1 cellular context compared by ENCODE assay signal in the genomic region with DNA sequence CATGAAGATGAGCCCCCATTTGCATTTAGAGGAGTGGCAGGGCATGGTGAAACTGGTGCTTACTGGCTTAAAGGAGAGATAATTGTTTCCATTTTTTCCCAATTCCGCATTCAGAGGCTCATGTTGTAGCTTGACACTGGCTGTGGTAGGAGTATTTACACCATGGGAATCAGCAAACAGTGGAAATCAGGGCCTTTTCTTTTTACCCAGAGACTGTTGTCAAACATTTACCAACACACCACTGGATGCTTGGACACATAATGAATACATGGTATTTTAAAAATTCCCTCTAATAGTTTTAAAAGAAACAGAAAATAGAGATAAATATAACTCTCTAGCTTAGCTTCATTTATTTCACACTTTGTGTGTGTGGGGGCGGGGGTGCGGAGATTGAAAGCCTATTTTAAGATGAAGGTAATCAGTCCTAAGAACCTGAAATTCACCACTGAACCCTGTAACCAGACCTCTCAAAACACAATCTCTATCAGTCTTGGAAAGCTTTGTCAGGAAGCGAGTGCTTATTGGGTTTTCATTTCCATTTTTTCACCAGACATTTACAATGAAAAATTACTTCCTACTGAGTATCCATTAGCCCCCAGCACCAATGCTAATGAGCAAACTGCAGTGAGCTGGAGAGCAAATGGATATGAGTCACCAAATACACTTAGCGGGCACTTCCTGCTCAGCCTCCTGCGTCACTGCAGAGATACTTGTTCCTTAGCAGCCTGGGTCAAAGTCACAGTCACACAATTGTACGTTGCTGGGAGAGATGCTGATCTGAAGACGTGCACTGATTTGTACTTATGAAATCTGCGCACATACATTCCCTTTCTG.
A peak's percentile ranks its signal among the peaks of the same experiment; 100 is the strongest.
TF ChIP-seq lines count a peak whose summit lies in the region.

No MANE protein-coding gene starts in this region.

TF ChIP-seq in HCT116, 20 proteins besides CTCF, POLR2A, EP300 and RAD21 (continued from another document):
- TF ChIP-seq, protein P1, sequence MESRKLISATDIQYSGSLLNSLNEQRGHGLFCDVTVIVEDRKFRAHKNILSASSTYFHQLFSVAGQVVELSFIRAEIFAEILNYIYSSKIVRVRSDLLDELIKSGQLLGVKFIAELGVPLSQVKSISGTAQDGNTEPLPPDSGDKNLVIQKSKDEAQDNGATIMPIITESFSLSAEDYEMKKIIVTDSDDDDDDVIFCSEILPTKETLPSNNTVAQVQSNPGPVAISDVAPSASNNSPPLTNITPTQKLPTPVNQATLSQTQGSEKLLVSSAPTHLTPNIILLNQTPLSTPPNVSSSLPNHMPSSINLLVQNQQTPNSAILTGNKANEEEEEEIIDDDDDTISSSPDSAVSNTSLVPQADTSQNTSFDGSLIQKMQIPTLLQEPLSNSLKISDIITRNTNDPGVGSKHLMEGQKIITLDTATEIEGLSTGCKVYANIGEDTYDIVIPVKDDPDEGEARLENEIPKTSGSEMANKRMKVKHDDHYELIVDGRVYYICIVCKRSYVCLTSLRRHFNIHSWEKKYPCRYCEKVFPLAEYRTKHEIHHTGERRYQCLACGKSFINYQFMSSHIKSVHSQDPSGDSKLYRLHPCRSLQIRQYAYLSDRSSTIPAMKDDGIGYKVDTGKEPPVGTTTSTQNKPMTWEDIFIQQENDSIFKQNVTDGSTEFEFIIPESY (IDR thresholded peaks at IDR 0.05; ENCODE audit: extremely low read depth, insufficient replicate concordance, low read length): no peak
- TF ChIP-seq, protein P2, sequence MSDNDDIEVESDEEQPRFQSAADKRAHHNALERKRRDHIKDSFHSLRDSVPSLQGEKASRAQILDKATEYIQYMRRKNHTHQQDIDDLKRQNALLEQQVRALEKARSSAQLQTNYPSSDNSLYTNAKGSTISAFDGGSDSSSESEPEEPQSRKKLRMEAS (IDR thresholded peaks at IDR 0.05): no peak; the same call in 1 of the 2 replicates
- TF ChIP-seq EGR1 (IDR thresholded peaks at IDR 0.05; ENCODE audit: low read depth) (no peak), ELF1 (IDR thresholded peaks at IDR 0.05; ENCODE audit: borderline replicate concordance, low read depth) (peak; percentile 60), ZNF274 (IDR thresholded peaks at IDR 0.05; ENCODE audit: low read depth, low read length) (no peak), SP1 (IDR thresholded peaks at IDR 0.05; ENCODE audit: low read depth) (peak; percentile 59), SRF (IDR thresholded peaks at IDR 0.05; ENCODE audit: low read depth) (no peak)
TF ChIP-seq in HCT116: peak in this region for 6.
